ENCODE assay signal across 8 cellular contexts in genomic region chr2:44170337-44170736, GRCh38. TPM values are rescaled to one million over a fixed set of nuclear protein-coding genes. Genes with fewer than 3 reads are reported as not detected.
DNase-seq lines count a peak whose midpoint lies in the region; ATAC-seq and TF ChIP-seq lines count a peak whose summit lies in the region.

No MANE protein-coding gene starts in this region.

- H3K4me1 Mint-ChIP-seq in Caco-2 (ENCODE audit: low read depth, unreplicated experiment) (peaks cover 31% of the 10 kb centered on the region), memory B cell (peaks cover 26% of the 10 kb centered on the region)

- no TSS peak for BruUV-seq in Caco-2 (replicated peaks; lab: Mats Ljungman, UMichigan)

- H3K27ac Mint-ChIP-seq in Caco-2 (ENCODE audit: unreplicated experiment) (peak overlapping the region; percentile 98), memory B cell (peak overlapping the region; percentile 98)

- H3K27me3 ChIP-seq in Caco-2 (replicated peaks; ENCODE audit: control insufficient read depth, insufficient read depth, low read length) (no peaks in the 10 kb centered on the region), breast epithelium (no peaks in the 10 kb centered on the region), aorta (ENCODE audit: control insufficient read depth in 1 of 2, insufficient read depth in 2 of 2, low read length in 1 of 2) (no peaks in the 10 kb centered on the region)

- no peaks in the 10 kb centered on the region for H3K9me3 Mint-ChIP-seq in Caco-2 (ENCODE audit: unreplicated experiment)
- no peaks in the 10 kb centered on the region for H3K9me3 Mint-ChIP-seq in memory B cell

- no peak for TF ChIP-seq CTCF in Caco-2 (IDR thresholded peaks at IDR 0.05; ENCODE audit: insufficient read depth in 1 of 2, low read depth in 1 of 2, low read length in 1 of 2, severe bottlenecking in 1 of 2, unreplicated experiment in 1 of 2)
- no peak for TF ChIP-seq CTCF in breast epithelium (IDR thresholded peaks at IDR 0.05)

- H3K4me3 ChIP-seq in Caco-2 (ENCODE audit: low read depth, low read length) (peak overlapping the region; percentile 98), breast epithelium (peak overlapping the region; percentile 94 to 100 (median 96)), aorta (ENCODE audit: low read length in 2 of 2) (peak overlapping the region; percentile 85 to 97)
- peak overlapping the region; percentile 61 for H3K4me3 ChIP-seq in Jurkat, Clone E6-1 (ENCODE audit: low read length)

- H3K36me3 ChIP-seq in Caco-2 (ENCODE audit: control insufficient read depth, insufficient read depth, low read length) (no peaks in the 10 kb centered on the region), breast epithelium (no peaks in the 10 kb centered on the region), aorta (ENCODE audit: control insufficient read depth in 1 of 2, insufficient read depth in 2 of 2, low read length in 1 of 2) (no peaks in the 10 kb centered on the region)

- H3K36me3 Mint-ChIP-seq in Caco-2 (ENCODE audit: insufficient read depth, unreplicated experiment) (peaks cover 39% of the 10 kb centered on the region), memory B cell (peaks cover 5% of the 10 kb centered on the region)

- CTCF ChIA-PET in Caco-2 (lab: Charles Lee): interaction anchor here (1.4 kb wide), 2 partner anchors 83 to 126 kb away, joined by 4 to 6 read pairs; no protein-coding TSS in a partner anchor

- WGBS in aorta, 2 donors: 0 to 1% methylated on average over 3 of the region's 3 CpGs

- H3K27me3 Mint-ChIP-seq in Caco-2 (ENCODE audit: insufficient read depth, unreplicated experiment) (no peaks in the 10 kb centered on the region), memory B cell (no peaks in the 10 kb centered on the region)

- peaks cover 19% of the 10 kb centered on the region for H3K4me1 ChIP-seq in Caco-2
- no peaks in the 10 kb centered on the region for H3K4me1 ChIP-seq in breast epithelium
- peaks cover 1 to 5% of the 10 kb centered on the region in 2 donors for H3K4me1 ChIP-seq in aorta (ENCODE audit: control insufficient read depth in 1 of 2, insufficient read depth in 2 of 2, low read length in 2 of 2)

- H3K4me3 Mint-ChIP-seq in Caco-2 (ENCODE audit: unreplicated experiment): peak overlapping the region; percentile 97
- peak overlapping the region; percentile 96 for H3K4me3 Mint-ChIP-seq in memory B cell

- H3K27ac ChIP-seq in breast epithelium (peak overlapping the region; percentile 96 to 99), aorta (ENCODE audit: low read depth in 1 of 2, low read length in 2 of 2) (no peak overlapping the region)

- no peaks in the 10 kb centered on the region for H3K9me3 ChIP-seq in Caco-2
- H3K9me3 ChIP-seq in breast epithelium: no peaks in the 10 kb centered on the region
- no peaks in the 10 kb centered on the region for H3K9me3 ChIP-seq in aorta (ENCODE audit: control insufficient read depth, low read length)

- TF ChIP-seq POLR2A in breast epithelium (IDR thresholded peaks at IDR 0.05): no peak

- no peak for ATAC-seq in memory B cell (ENCODE audit: low read depth)
- no peak for ATAC-seq in aorta (ENCODE audit: low FRiP score)
- no peak for ATAC-seq in GM18498 (IDR thresholded peaks at IDR 0.05; ENCODE audit: unreplicated experiment)
- no peak for ATAC-seq in GM18867 (IDR thresholded peaks at IDR 0.05; ENCODE audit: unreplicated experiment)

- POLR2A ChIA-PET in Caco-2 (lab: Charles Lee): no interaction called here

- intact Hi-C loops in Caco-2 (cut with micrococcal nuclease; ENCODE audit: unreplicated experiment) (loop anchor here (2.0 kb wide), 1 partner anchor 60 kb away; no protein-coding TSS in a partner anchor), breast epithelium (cut with DNase I; ENCODE audit: low total_unique reads) (no loop called here), aorta (cut with DNase I) (loop anchor here in 1 of 2 donors (10.0 kb wide), 1 partner anchor 64 kb away; no protein-coding TSS in a partner anchor)

- DNase-seq in Caco-2 (no peak), breast epithelium (ENCODE audit: low spot score in 2 of 2) (no peak), memory B cell (ENCODE audit: low spot score in 2 of 2) (no peak), aorta (no peak)
- no peak for DNase-seq in Jurkat, Clone E6-1 (ENCODE audit: low read depth, low spot score)
- no peak for DNase-seq in stimulated activated CD4-positive, alpha-beta T cell treated with anti-CD3 and anti-CD28 coated beads, Interleukin-2, amount 100 ng/mL, for 24 hours

RNA-seq across cellular contexts. Expression of gene PPM1B, which starts 1.7 kb away (rescaled TPM):
- total RNA-seq in Caco-2 (2022): 82.9 and 85.4 TPM in 2 replicates
- polyA plus RNA-seq in Jurkat, Clone E6-1 (2012; ENCODE audit: insufficient read depth, insufficient read length): 26.2 TPM
- total RNA-seq in breast epithelium: 10 to 100 TPM; 37.7 to 95.9 (median 59.7) TPM
- 10 to 100 TPM; 57.9 to 75.6 TPM for total RNA-seq in aorta
- 10 to 100 TPM; 42.1 to 42.7 TPM for polyA plus RNA-seq in aorta

Comparison
In these comparisons a context has a peak if more than half of its experiments do, and no peak if none do; other contexts are left out.
1. H3K27ac ChIP-seq: peak in breast epithelium (2 of 2); none in aorta (0 of 2).
2. Peak in every context shown above with its lines, with median percentiles within 50 percentile points of each other: H3K4me3 ChIP-seq.